In genomic region chr7:118870187-118870586, GRCh38 we compare ENCODE assay signal across 10 cellular contexts.
A peak's percentile ranks its signal among the peaks of the same experiment; 100 is the strongest.
DNase-seq lines count a peak whose midpoint lies in the region; ATAC-seq and TF ChIP-seq lines count a peak whose summit lies in the region.
"Had no signal": no experiment of that assay in that cellular context is flagged by ENCODE, and none has a peak within 500 bp of the region (broad histone marks: within the 10 kb centered on the region; RNA-seq: fewer than 3 reads in every experiment).

No MANE protein-coding gene starts in this region.

- H3K4me3 ChIP-seq in cardiac fibroblast (replicated peaks in 1 of 2; ENCODE audit: low read depth in 2 of 2, low read length in 2 of 2), result no peak overlapping the region

- peak; percentile 9 for TF ChIP-seq CTCF in cardiac fibroblast (IDR thresholded peaks at IDR 0.05; ENCODE audit: low read depth, low read length)

- ATAC-seq in GM19463 (IDR thresholded peaks at IDR 0.05; ENCODE audit: unreplicated experiment), result no peak
- ATAC-seq in activated CD4-positive, CD25-positive, alpha-beta regulatory T cell treated with anti-CD3 and anti-CD28 coated beads, Interleukin-2, amount 50 U/mL, for 24 hours, result no peak

- DNase-seq in NCI-H748 (lab: John Stamatoyannopoulos, UW; ENCODE audit: unreplicated experiment) (peak; percentile 34), NCI-H748 treated with DMSO at 0.1 percent for 48 hours (lab: John Stamatoyannopoulos, UW) (no peak), NCI-H2227 (lab: John Stamatoyannopoulos, UW; ENCODE audit: unreplicated experiment) (peak; percentile 16), cardiac fibroblast (ENCODE audit: low read depth in 2 of 2) (no peak), putamen (ENCODE audit: low spot score) (peak; percentile 3), NCI-H1694 treated with DMSO at 0.1 percent for 48 hours (lab: John Stamatoyannopoulos, UW) (no peak)
- DNase-seq: activated naive CD4-positive, alpha-beta T cell treated with anti-CD3 and anti-CD28 coated beads, Interleukin-2, amount 10 ng/mL, durations not matched to agents 7 days and 5 days; NK-92 treated with Interleukin-12 subunit alpha and Interleukin-12 subunit beta, amount 100 ng/mL, for 24 hours had no signal

Comparison
In these comparisons a context has a peak if more than half of its experiments do, and no peak if none do; other contexts are left out.
1. DNase-seq: peak in NCI-H748 (single experiment), NCI-H2227 (single experiment) and putamen (single experiment); none in NCI-H748 treated with DMSO at 0.1 percent for 48 hours (single experiment), cardiac fibroblast (0 of 2) and NCI-H1694 treated with DMSO at 0.1 percent for 48 hours (single experiment).